In genomic region chrX:154775611-154776349, GRCh38 we compare ENCODE assay signal across 9 cellular contexts. TPM values are rescaled to one million over a fixed set of nuclear protein-coding genes. Genes with fewer than 3 reads are reported as not detected.
DNase-seq lines count a peak whose midpoint lies in the region; ATAC-seq and TF ChIP-seq lines count a peak whose summit lies in the region.
"Had no signal": no experiment of that assay in that cellular context is flagged by ENCODE, and none has a peak within 500 bp of the region (broad histone marks: within the 10 kb centered on the region; RNA-seq: fewer than 3 reads in every experiment).

No MANE protein-coding gene starts in this region.

- dilution Hi-C loops in IMR-90 (cut with HindIII; ENCODE audit: low sequenced_read_pairs, unreplicated experiment): no loop called here

- H3K36me3 ChIP-seq in IMR-90 (ENCODE audit: control insufficient read depth, insufficient read depth, low read length): peaks cover 32% of the 10 kb centered on the region

- TF ChIP-seq POLR2A in IMR-90 (IDR thresholded peaks at IDR 0.05; ENCODE audit: low read depth, low read length): no peak

- H3K4me3 Mint-ChIP-seq in activated T-helper 2 cell treated with anti-CD3 and anti-CD28 coated beads, Interferon-gamma antibody, Interleukin-2, Interleukin-4, amounts not matched to agents 10 μg/mL and 5 μg/mL and 100 μg/mL, durations not matched to agents 14 hours and 24 hours and 36 hours (ENCODE audit: low read depth): peak overlapping the region; percentile 5
- no peak overlapping the region for H3K4me3 Mint-ChIP-seq in naive thymus-derived CD8-positive, alpha-beta T cell

- no peak for TF ChIP-seq RAD21 in IMR-90 (IDR thresholded peaks at IDR 0.05; ENCODE audit: low read length)

- peaks cover 28% of the 10 kb centered on the region for H3K4me1 Mint-ChIP-seq in activated T-helper 2 cell treated with anti-CD3 and anti-CD28 coated beads, Interferon-gamma antibody, Interleukin-2, Interleukin-4, amounts not matched to agents 10 μg/mL and 5 μg/mL and 100 μg/mL, durations not matched to agents 14 hours and 24 hours and 36 hours (ENCODE audit: low read depth)
- H3K4me1 Mint-ChIP-seq in naive thymus-derived CD8-positive, alpha-beta T cell: peaks cover 0 to 8% (median 3%) of the 10 kb centered on the region in 4 donors

- no peaks in the 10 kb centered on the region for H3K9me1 ChIP-seq in IMR-90 (ENCODE audit: insufficient read depth, low read length)

- H2BK20ac ChIP-seq in IMR-90 (ENCODE audit: low read depth, low read length): no peak overlapping the region

- H3K36me3 Mint-ChIP-seq in activated T-helper 2 cell treated with anti-CD3 and anti-CD28 coated beads, Interferon-gamma antibody, Interleukin-2, Interleukin-4, amounts not matched to agents 10 μg/mL and 5 μg/mL and 100 μg/mL, durations not matched to agents 14 hours and 24 hours and 36 hours (ENCODE audit: low read depth): peaks cover 70% of the 10 kb centered on the region
- peaks cover 0 to 66% (median 6%) of the 10 kb centered on the region in 3 donors for H3K36me3 Mint-ChIP-seq in naive thymus-derived CD8-positive, alpha-beta T cell

- no peak overlapping the region for H3K9ac ChIP-seq in IMR-90 (ENCODE audit: low read depth, low read length)

- H3K27ac Mint-ChIP-seq in activated T-helper 2 cell treated with anti-CD3 and anti-CD28 coated beads, Interferon-gamma antibody, Interleukin-2, Interleukin-4, amounts not matched to agents 10 μg/mL and 5 μg/mL and 100 μg/mL, durations not matched to agents 14 hours and 24 hours and 36 hours: peak overlapping the region; percentile 67
- H3K27ac Mint-ChIP-seq in naive thymus-derived CD8-positive, alpha-beta T cell: peak overlapping the region in 3 of 10 donors; percentile 11 to 48 (median 21)

- no peak overlapping the region for H2BK5ac ChIP-seq in IMR-90 (ENCODE audit: low read depth, low read length, poor library complexity, severe bottlenecking)

- ATAC-seq in IMR-90 (ENCODE audit: low read depth) (peak; percentile 40), GM21723 (IDR thresholded peaks at IDR 0.05; ENCODE audit: unreplicated experiment) (no peak)
- ATAC-seq in naive thymus-derived CD8-positive, alpha-beta T cell: no peak

- H3K9me3 ChIP-seq in IMR-90 (ENCODE audit: control insufficient read depth, insufficient read depth, low read length): no peaks in the 10 kb centered on the region

- no peak overlapping the region for H4K91ac ChIP-seq in IMR-90 (ENCODE audit: insufficient read depth, low read depth, low read length)

- no peak overlapping the region for H2BK120ac ChIP-seq in IMR-90 (ENCODE audit: low read depth, low read length)

- H2BK15ac ChIP-seq in IMR-90 (ENCODE audit: low read depth, low read length): no peak overlapping the region

- no peak overlapping the region for H3K23ac ChIP-seq in IMR-90 (ENCODE audit: low read depth, low read length)

- no peak overlapping the region for H3K4ac ChIP-seq in IMR-90 (ENCODE audit: low read depth, low read length)

- H3K4me1 ChIP-seq in IMR-90 (ENCODE audit: control insufficient read depth, insufficient read depth, low read length): peaks cover 3% of the 10 kb centered on the region; the same call in 1 of the 2 replicates

- no peak overlapping the region for H2AK5ac ChIP-seq in IMR-90 (ENCODE audit: low read depth, low read length)

- WGBS in IMR-90 (ENCODE audit: extremely low coverage in 2 of 2, insufficient read length in 1 of 2), 2 experiments: 83% methylated on average over 1 of the region's 13 CpGs; no CpG with 5 or more reads in 1 of the 2 experiments

- no peak overlapping the region for H2AK9ac ChIP-seq in IMR-90 (replicated peaks; ENCODE audit: low read depth, low read length, poor library complexity)

- H3K27ac ChIP-seq in IMR-90 (ENCODE audit: insufficient read depth, low read length): no peak overlapping the region

- no peak overlapping the region for H4K5ac ChIP-seq in IMR-90 (ENCODE audit: low read depth, low read length)

- no peak overlapping the region for H3K4me2 ChIP-seq in IMR-90 (ENCODE audit: low read depth, low read length)

- peaks cover 8% of the 10 kb centered on the region for H4K20me1 ChIP-seq in IMR-90 (ENCODE audit: insufficient read depth, low read length)

- H3K14ac ChIP-seq in IMR-90 (replicated peaks; ENCODE audit: low read depth, low read length): no peak overlapping the region

- in situ Hi-C loops in ACHN (cut with HindIII; ENCODE audit: low pct_ligation_motif_present, low pct_unique_long_range_greater_than_20kb, low sequenced_read_pairs): no loop called here
- in situ Hi-C loops in IMR-90 (cut with MboI; ENCODE audit: low sequenced_read_pairs): no loop called here

- H2AFZ ChIP-seq in IMR-90 (replicated peaks; ENCODE audit: low read length, poor library complexity): no peak overlapping the region

- no peaks in the 10 kb centered on the region for H3K27me3 Mint-ChIP-seq in activated T-helper 2 cell treated with anti-CD3 and anti-CD28 coated beads, Interferon-gamma antibody, Interleukin-2, Interleukin-4, amounts not matched to agents 10 μg/mL and 5 μg/mL and 100 μg/mL, durations not matched to agents 14 hours and 24 hours and 36 hours (ENCODE audit: low read depth)
- H3K27me3 Mint-ChIP-seq in naive thymus-derived CD8-positive, alpha-beta T cell: no peaks in the 10 kb centered on the region

- POLR2A ChIA-PET in IMR-90 (lab: Charles Lee; ENCODE audit: unreplicated experiment): interaction anchor here (0.6 kb wide), 1 partner anchor 230 kb away, joined by 4 read pairs; no protein-coding TSS in a partner anchor
- POLR2A ChIA-PET in naive thymus-derived CD8-positive, alpha-beta T cell (lab: Charles Lee): interaction anchor here (1.3 kb wide), 1 partner anchor 12 kb away, joined by 3 read pairs; no protein-coding TSS in a partner anchor

- no peaks in the 10 kb centered on the region for H3K27me3 ChIP-seq in IMR-90 (ENCODE audit: control insufficient read depth, insufficient read depth, low read length)

- no peak overlapping the region for H3K18ac ChIP-seq in IMR-90 (ENCODE audit: low read depth, low read length)

- H3K4me3 ChIP-seq in IMR-90 (ENCODE audit: insufficient read depth, low read depth, low read length): no peak overlapping the region

- H3K79me1 ChIP-seq in IMR-90 (ENCODE audit: low read depth in 1 of 2, low read length in 2 of 2): peaks cover 3 to 6% of the 10 kb centered on the region in 2 experiments; a peak in 2 of 4 replicates

- no peaks in the 10 kb centered on the region for H3K9me3 Mint-ChIP-seq in activated T-helper 2 cell treated with anti-CD3 and anti-CD28 coated beads, Interferon-gamma antibody, Interleukin-2, Interleukin-4, amounts not matched to agents 10 μg/mL and 5 μg/mL and 100 μg/mL, durations not matched to agents 14 hours and 24 hours and 36 hours
- peaks cover 0 to 3% (median 0%) of the 10 kb centered on the region in 9 donors for H3K9me3 Mint-ChIP-seq in naive thymus-derived CD8-positive, alpha-beta T cell

- CTCF ChIA-PET in IMR-90 (lab: Yijun Ruan, JAX): no interaction called here

- BruUV-seq in IMR-90 (replicated peaks; lab: Mats Ljungman, UMichigan): no TSS peak

- H4K8ac ChIP-seq in IMR-90 (ENCODE audit: low read depth in 2 of 2, low read length in 2 of 2): no peak overlapping the region

- H3K56ac ChIP-seq in IMR-90 (ENCODE audit: extremely low read depth, insufficient read depth, low read length): no peak overlapping the region

- DNase-seq in ACHN (peak; percentile 59), IMR-90 (peak; percentile 45), kidney glomerular epithelial cell (lab: John Stamatoyannopoulos, UW) (peak; percentile 67), posterior vena cava (ENCODE audit: low spot score) (no peak), NCI-H446 (lab: John Stamatoyannopoulos, UW) (no peak)
- DNase-seq in activated T-helper 2 cell treated with anti-CD3 and anti-CD28 coated beads, Interferon-gamma antibody, Interleukin-2, Interleukin-4, amounts not matched to agents 10 μg/mL and 5 μg/mL and 100 μg/mL, durations not matched to agents 14 hours and 24 hours and 36 hours (ENCODE audit: low spot score): no peak
- no peak for DNase-seq in naive thymus-derived CD8-positive, alpha-beta T cell

- TF ChIP-seq CTCF in IMR-90 (conservative IDR thresholded peaks at IDR 0.05; ENCODE audit: low read depth, low read length): no peak

- intact Hi-C loops in IMR-90 (cut with micrococcal nuclease) (no loop called here), posterior vena cava (cut with DNase I) (no loop called here)
- intact Hi-C loops in activated T-helper 2 cell treated with anti-CD3 and anti-CD28 coated beads, Interferon-gamma antibody, Interleukin-2, Interleukin-4, amounts not matched to agents 10 μg/mL and 5 μg/mL and 100 μg/mL, durations not matched to agents 14 hours and 24 hours and 36 hours (cut with micrococcal nuclease): no loop called here

RNA-seq across cellular contexts. Expression of gene DKC1, which starts 13.1 kb away (rescaled TPM):
- total RNA-seq in IMR-90 (2012; rRNA removed) (63.8 and 66.7 TPM in 2 replicates), posterior vena cava (10 to 100 TPM; 21.6 to 26.5 TPM)
- polyA plus RNA-seq in IMR-90 (2012; rRNA removed): 42.9 and 49.9 TPM in 2 replicates
- 14.1 and 16.9 TPM in 2 replicates for polyA plus RNA-seq in IMR-90 (2012; cell fraction: cytosol; rRNA removed)
- 17.0 and 55.5 TPM in 2 replicates for polyA plus RNA-seq in IMR-90 (2012; cell fraction: nucleus; rRNA removed; ENCODE audit: low replicate concordance)
- total RNA-seq in activated T-helper 2 cell treated with anti-CD3 and anti-CD28 coated beads, Interferon-gamma antibody, Interleukin-2, Interleukin-4, amounts not matched to agents 10 μg/mL and 5 μg/mL and 100 μg/mL, durations not matched to agents 14 hours and 24 hours and 36 hours: 150 TPM in 2 replicates
- 10 to 100 TPM; 74.7 to 93.7 TPM for total RNA-seq in naive thymus-derived CD8-positive, alpha-beta T cell
- polyA plus RNA-seq in naive thymus-derived CD8-positive, alpha-beta T cell: 10 to 100 TPM; 38.6 to 56.5 (median 44.2) TPM

RNA-seq across cellular contexts. Expression of gene GAB3, which starts 24.9 kb away (rescaled TPM):
- 1.9 and 2.2 TPM in 2 replicates for total RNA-seq in IMR-90 (2012; rRNA removed)
- polyA plus RNA-seq in IMR-90 (2012; rRNA removed): 3.4 and 3.7 TPM in 2 replicates
- 0.56 and 0.63 TPM in 2 replicates for polyA plus RNA-seq in IMR-90 (2012; cell fraction: cytosol; rRNA removed)
- polyA plus RNA-seq in IMR-90 (2012; cell fraction: nucleus; rRNA removed; ENCODE audit: low replicate concordance): 2.7 and 11.3 TPM in 2 replicates
- total RNA-seq in activated T-helper 2 cell treated with anti-CD3 and anti-CD28 coated beads, Interferon-gamma antibody, Interleukin-2, Interleukin-4, amounts not matched to agents 10 μg/mL and 5 μg/mL and 100 μg/mL, durations not matched to agents 14 hours and 24 hours and 36 hours: 4.3 and 4.5 TPM in 2 replicates
- 1 to 10 TPM; 5.8 to 6.6 TPM for total RNA-seq in posterior vena cava
- total RNA-seq in naive thymus-derived CD8-positive, alpha-beta T cell: 1 to 10 TPM; 9.9 to 10.0 TPM
- polyA plus RNA-seq in naive thymus-derived CD8-positive, alpha-beta T cell: 1 to 10 TPM in 2 of 3 donors, under 1 TPM in 1; 0.77 to 5.2 (median 1.2) TPM

RNA-seq across cellular contexts. Expression of gene MPP1, which starts 29.5 kb away (rescaled TPM):
- total RNA-seq in IMR-90 (2012; rRNA removed) (36.4 and 43.0 TPM in 2 replicates), posterior vena cava (10 to 100 TPM; 36.8 to 49.5 TPM)
- polyA plus RNA-seq in IMR-90 (2012; rRNA removed): 29.4 and 35.2 TPM in 2 replicates
- polyA plus RNA-seq in IMR-90 (2012; cell fraction: cytosol; rRNA removed): 18.5 and 21.3 TPM in 2 replicates
- 34.3 and 65.1 TPM in 2 replicates for polyA plus RNA-seq in IMR-90 (2012; cell fraction: nucleus; rRNA removed; ENCODE audit: low replicate concordance)
- 27.7 and 31.5 TPM in 2 replicates for total RNA-seq in activated T-helper 2 cell treated with anti-CD3 and anti-CD28 coated beads, Interferon-gamma antibody, Interleukin-2, Interleukin-4, amounts not matched to agents 10 μg/mL and 5 μg/mL and 100 μg/mL, durations not matched to agents 14 hours and 24 hours and 36 hours
- 10 to 100 TPM; 17.1 to 18.4 TPM for total RNA-seq in naive thymus-derived CD8-positive, alpha-beta T cell
- polyA plus RNA-seq in naive thymus-derived CD8-positive, alpha-beta T cell: 10 to 100 TPM; 10.6 to 18.9 (median 17.3) TPM

RNA-seq across cellular contexts. Expression of gene SMIM9, which starts 58.7 kb away (rescaled TPM):
- not detected in 2 replicates for total RNA-seq in IMR-90 (2012; rRNA removed)
- not detected in 2 replicates for polyA plus RNA-seq in IMR-90 (2012; rRNA removed)
- polyA plus RNA-seq in IMR-90 (2012; cell fraction: cytosol; rRNA removed): not detected in 2 replicates
- polyA plus RNA-seq in IMR-90 (2012; cell fraction: nucleus; rRNA removed; ENCODE audit: low replicate concordance): not detected in 2 replicates
- total RNA-seq in activated T-helper 2 cell treated with anti-CD3 and anti-CD28 coated beads, Interferon-gamma antibody, Interleukin-2, Interleukin-4, amounts not matched to agents 10 μg/mL and 5 μg/mL and 100 μg/mL, durations not matched to agents 14 hours and 24 hours and 36 hours: not detected in 2 replicates
- not detected for total RNA-seq in posterior vena cava
- not detected for total RNA-seq in naive thymus-derived CD8-positive, alpha-beta T cell
- not detected for polyA plus RNA-seq in naive thymus-derived CD8-positive, alpha-beta T cell
- polyA plus RNA-seq: liver had no signal

Comparison
In these comparisons a context has a peak if more than half of its experiments do, and no peak if none do; other contexts are left out.
1. DNase-seq: peak in ACHN (single experiment), IMR-90 (single experiment) and kidney glomerular epithelial cell (single experiment); none in activated T-helper 2 cell treated with anti-CD3 and anti-CD28 coated beads, Interferon-gamma antibody, Interleukin-2, Interleukin-4, amounts not matched to agents 10 μg/mL and 5 μg/mL and 100 μg/mL, durations not matched to agents 14 hours and 24 hours and 36 hours (single experiment), posterior vena cava (single experiment), naive thymus-derived CD8-positive, alpha-beta T cell (0 of 10) and NCI-H446 (0 of 2).